ENCODE assay signal across 27 cellular contexts in genomic region chr7:94146408-94146807, GRCh38.
DNase-seq lines count a peak whose midpoint lies in the region; ATAC-seq, FAIRE-seq and TF ChIP-seq lines count a peak whose summit lies in the region.
"Had no signal": no experiment of that assay in that cellular context is flagged by ENCODE, and none has a peak within 500 bp of the region (broad histone marks: within the 10 kb centered on the region; RNA-seq: fewer than 3 reads in every experiment).

No MANE protein-coding gene starts in this region.

- CTCF ChIA-PET in activated CD4-positive, alpha-beta T cell treated with anti-CD3 and anti-CD28 coated beads for 36 hours (lab: Charles Lee), result no interaction called here

- H3K9me3 ChIP-seq in endodermal cell (ENCODE audit: control insufficient read depth, low read length), result no peaks in the 10 kb centered on the region
- H3K9me3 ChIP-seq in ovary, result no peaks in the 10 kb centered on the region
- H3K9me3 ChIP-seq: BE2C, breast epithelium, sigmoid colon, thoracic aorta had no signal

- H3K27ac Mint-ChIP-seq in endodermal cell, result no peak overlapping the region
- no peak overlapping the region for H3K27ac Mint-ChIP-seq in activated CD4-positive, alpha-beta T cell treated with anti-CD3 and anti-CD28 coated beads for 36 hours
- H3K27ac Mint-ChIP-seq: activated naive CD8-positive, alpha-beta T cell treated with anti-CD3 and anti-CD28 coated beads, Interleukin-2, amount 50 U/mL, for 24 hours; stimulated activated naive B cell treated with anti-CD40 and anti-IgM and Interleukin-4, amounts not matched to agents 10 μg/mL and 1 μg/mL and 100 μg/mL, for 72 hours had no signal

- no peak for ATAC-seq in activated CD4-positive, alpha-beta T cell treated with anti-CD3 and anti-CD28 coated beads for 36 hours
- no peak for ATAC-seq in GM21390 (IDR thresholded peaks at IDR 0.05; ENCODE audit: unreplicated experiment)
- ATAC-seq: activated naive CD8-positive, alpha-beta T cell treated with anti-CD3 and anti-CD28 coated beads, Interleukin-2, amount 50 U/mL, for 24 hours; foreskin keratinocyte; HCT116; stimulated activated naive B cell treated with anti-CD40 and anti-IgM and Interleukin-4, amounts not matched to agents 10 μg/mL and 1 μg/mL and 100 μg/mL, for 72 hours had no signal

- FAIRE-seq in GM12891 (lab: Jason Lieb, UNC), result peak; percentile 13

- intact Hi-C loops in ovary (cut with DNase I), result no loop called here
- intact Hi-C loops in activated CD4-positive, alpha-beta T cell treated with anti-CD3 and anti-CD28 coated beads for 36 hours (cut with DNase I, micrococcal nuclease), result no loop called here

- no peak for TF ChIP-seq CTCF in endodermal cell (conservative IDR thresholded peaks at IDR 0.05)
- no peak for TF ChIP-seq CTCF in ovary (IDR thresholded peaks at IDR 0.05)

- H3K27ac ChIP-seq in endodermal cell (ENCODE audit: low read depth, low read length) (no peak overlapping the region), ovary (peak overlapping the region in 1 of 2 donors; percentile 49)
- H3K27ac ChIP-seq: breast epithelium, foreskin keratinocyte, parathyroid adenoma, sigmoid colon, thoracic aorta had no signal

- H3K4me1 Mint-ChIP-seq in endodermal cell, result no peaks in the 10 kb centered on the region
- H3K4me1 Mint-ChIP-seq in activated CD4-positive, alpha-beta T cell treated with anti-CD3 and anti-CD28 coated beads for 36 hours, result no peaks in the 10 kb centered on the region
- H3K4me1 Mint-ChIP-seq: activated naive CD8-positive, alpha-beta T cell treated with anti-CD3 and anti-CD28 coated beads, Interleukin-2, amount 50 U/mL, for 24 hours; stimulated activated naive B cell treated with anti-CD40 and anti-IgM and Interleukin-4, amounts not matched to agents 10 μg/mL and 1 μg/mL and 100 μg/mL, for 72 hours had no signal

- no peaks in the 10 kb centered on the region for H3K36me3 ChIP-seq in endodermal cell (ENCODE audit: control insufficient read depth, insufficient read depth, low read length)
- H3K36me3 ChIP-seq in ovary, result no peaks in the 10 kb centered on the region
- H3K36me3 ChIP-seq: BE2C, breast epithelium, sigmoid colon, thoracic aorta had no signal

- no peaks in the 10 kb centered on the region for H3K27me3 Mint-ChIP-seq in endodermal cell (ENCODE audit: insufficient read depth)
- H3K27me3 Mint-ChIP-seq in activated CD4-positive, alpha-beta T cell treated with anti-CD3 and anti-CD28 coated beads for 36 hours, result peaks cover 19% of the 10 kb centered on the region

- no peaks in the 10 kb centered on the region for H3K36me3 Mint-ChIP-seq in endodermal cell (ENCODE audit: low read depth)
- H3K36me3 Mint-ChIP-seq in activated CD4-positive, alpha-beta T cell treated with anti-CD3 and anti-CD28 coated beads for 36 hours (ENCODE audit: low read depth), result no peaks in the 10 kb centered on the region
- H3K36me3 Mint-ChIP-seq: stimulated activated naive B cell treated with anti-CD40 and anti-IgM and Interleukin-4, amounts not matched to agents 10 μg/mL and 1 μg/mL and 100 μg/mL, for 72 hours had no signal

- TF ChIP-seq POLR2A in GM12891 (IDR thresholded peaks at IDR 0.05; ENCODE audit: low read depth, low read length) (no peak), ovary (IDR thresholded peaks at IDR 0.05) (no peak)

- H3K27me3 ChIP-seq in endodermal cell (ENCODE audit: control insufficient read depth, insufficient read depth, low read length, poor library complexity, severe bottlenecking), result no peaks in the 10 kb centered on the region
- no peaks in the 10 kb centered on the region for H3K27me3 ChIP-seq in ovary
- H3K27me3 ChIP-seq: BE2C, breast epithelium, sigmoid colon had no signal

- no peak for DNase-seq in GM12891 (ENCODE audit: insufficient read length, low spot score)
- peak; percentile 23 for DNase-seq in NCI-H69 (lab: John Stamatoyannopoulos, UW)
- DNase-seq in endodermal cell, result peak; percentile 57
- DNase-seq in ovary, result peak; percentile 33 to 71 (median 47)
- DNase-seq in superior temporal gyrus (ENCODE audit: extremely low spot score), result no peak
- no peak for DNase-seq in activated CD4-positive, alpha-beta T cell treated with anti-CD3 and anti-CD28 coated beads for 36 hours
- DNase-seq: activated effector memory CD4-positive, alpha-beta T cell treated with anti-CD3 and anti-CD28 coated beads, Interleukin-2, amount 50 U/mL, for 16 hours; activated naive CD8-positive, alpha-beta T cell treated with anti-CD3 and anti-CD28 coated beads, Interleukin-2, amount 50 U/mL, for 24 hours; BE2C; COR-L47; cortex of kidney; DND-41; foreskin keratinocyte; hippocampal formation; islet precursor cell; Kasumi-1; NCI-H1048; NCI-H2029 treated with DMSO at 0.1 percent for 48 hours; NCI-H510A; sigmoid colon; stimulated activated naive B cell treated with anti-CD40 and anti-IgM and Interleukin-4, amounts not matched to agents 10 μg/mL and 1 μg/mL and 100 μg/mL, for 72 hours had no signal

- no peak overlapping the region for H3K9ac ChIP-seq in endodermal cell (ENCODE audit: extremely low read depth, low read length, poor library complexity, severe bottlenecking)
- H3K9ac ChIP-seq: parathyroid adenoma had no signal

- H3K9me3 Mint-ChIP-seq in endodermal cell, result no peaks in the 10 kb centered on the region
- no peaks in the 10 kb centered on the region for H3K9me3 Mint-ChIP-seq in activated CD4-positive, alpha-beta T cell treated with anti-CD3 and anti-CD28 coated beads for 36 hours (ENCODE audit: low read depth)
- H3K9me3 Mint-ChIP-seq: activated naive CD8-positive, alpha-beta T cell treated with anti-CD3 and anti-CD28 coated beads, Interleukin-2, amount 50 U/mL, for 24 hours had no signal

- POLR2A ChIA-PET in activated CD4-positive, alpha-beta T cell treated with anti-CD3 and anti-CD28 coated beads for 36 hours (lab: Charles Lee), result no interaction called here

- WGBS in endodermal cell (ENCODE audit: insufficient coverage in 1 of 2, insufficient read length in 1 of 2), 2 experiments, result 89 to 94% methylated on average over 6 of the region's 6 CpGs
- WGBS in ovary, 3 donors, result 19 to 38% (median 22%) methylated on average over 6 of the region's 6 CpGs

- H3K4me3 ChIP-seq in endodermal cell (ENCODE audit: low read length) (no peak overlapping the region), ovary (no peak overlapping the region)
- H3K4me3 ChIP-seq: breast epithelium, lung, sigmoid colon, thoracic aorta had no signal

- no peak overlapping the region for H3K4me3 Mint-ChIP-seq in endodermal cell
- H3K4me3 Mint-ChIP-seq in activated CD4-positive, alpha-beta T cell treated with anti-CD3 and anti-CD28 coated beads for 36 hours, result no peak overlapping the region
- H3K4me3 Mint-ChIP-seq: activated naive CD8-positive, alpha-beta T cell treated with anti-CD3 and anti-CD28 coated beads, Interleukin-2, amount 50 U/mL, for 24 hours; stimulated activated naive B cell treated with anti-CD40 and anti-IgM and Interleukin-4, amounts not matched to agents 10 μg/mL and 1 μg/mL and 100 μg/mL, for 72 hours had no signal

- TF ChIP-seq EP300 in ovary (IDR thresholded peaks at IDR 0.05), result no peak

- H3K4me1 ChIP-seq in endodermal cell (ENCODE audit: control insufficient read depth, insufficient read depth, low read length) (no peaks in the 10 kb centered on the region), ovary (ENCODE audit: insufficient read depth) (no peaks in the 10 kb centered on the region)
- H3K4me1 ChIP-seq: BE2C, breast epithelium, foreskin keratinocyte, parathyroid adenoma, sigmoid colon had no signal

TF ChIP-seq in GM12891, 5 proteins besides CTCF, POLR2A, EP300 and RAD21:
- TF ChIP-seq POU2F2 (IDR thresholded peaks at IDR 0.05; ENCODE audit: low read depth, low read length), result no peak
- no peak for TF ChIP-seq SPI1 (IDR thresholded peaks at IDR 0.05; ENCODE audit: low read depth, low read length)
- no peak for TF ChIP-seq PAX5 (IDR thresholded peaks at IDR 0.05; ENCODE audit: insufficient read depth, low read length, severe bottlenecking)
- no peak for TF ChIP-seq TAF1 (IDR thresholded peaks at IDR 0.05; ENCODE audit: low read depth, low read length)
- TF ChIP-seq POLR2AphosphoS5 (IDR thresholded peaks at IDR 0.05; ENCODE audit: low read depth, low read length), result no peak

Comparison
In these comparisons a context has a peak if more than half of its experiments do, and no peak if none do; other contexts are left out.
1. DNase-seq: peak in NCI-H69 (single experiment), endodermal cell (single experiment) and ovary (5 of 5); none in GM12891 (single experiment), superior temporal gyrus (single experiment) and activated CD4-positive, alpha-beta T cell treated with anti-CD3 and anti-CD28 coated beads for 36 hours (single experiment).